Comparison of ENCODE assay signal across 1 cellular context in genomic region chr12:57340104-57340503, GRCh38.
A peak's percentile ranks its signal among the peaks of the same experiment; 100 is the strongest.
TF ChIP-seq lines count a peak whose summit lies in the region.

No MANE protein-coding gene starts in this region.

TF ChIP-seq in K562, 482 proteins besides CTCF, POLR2A, EP300 and RAD21 (continued from another document):
- TF ChIP-seq PBX2 (CRISPR knock-in tag; IDR thresholded peaks at IDR 0.05; ENCODE audit: low read depth), result no peak
- TF ChIP-seq PBX2 (tag; conservative IDR thresholded peaks at IDR 0.05; ENCODE audit: low read depth), result 0 out of 2 replicates have a peak, but pooled peaks have one; percentile 16
- peak; percentile 64 for TF ChIP-seq PRDM10 (IDR thresholded peaks at IDR 0.05; ENCODE audit: partially characterized antibody)
- no peak for TF ChIP-seq SRSF3 (IDR thresholded peaks at IDR 0.05; ENCODE audit: insufficient read depth, low read length)
- TF ChIP-seq ATF1 (CRISPR knock-in tag; IDR thresholded peaks at IDR 0.05), result no peak
- peak; percentile 81 for TF ChIP-seq ATF1 (tag; IDR thresholded peaks at IDR 0.05)
- 0 out of 2 replicates have a peak, but pooled peaks have one; percentile 38 for TF ChIP-seq ATF7 (IDR thresholded peaks at IDR 0.05)
- no peak for TF ChIP-seq GATAD2B (IDR thresholded peaks at IDR 0.05; ENCODE audit: borderline replicate concordance)
- TF ChIP-seq MXD1 (CRISPR knock-in tag; IDR thresholded peaks at IDR 0.05; ENCODE audit: borderline replicate concordance, poor library complexity, severe bottlenecking), result no peak
- peak; percentile 26; the same call in 1 of the 2 replicates for TF ChIP-seq ATF3 (IDR thresholded peaks at IDR 0.05)
- no peak for TF ChIP-seq ATF3 (CRISPR knock-in tag; conservative IDR thresholded peaks at IDR 0.05)
- TF ChIP-seq RFX1 (IDR thresholded peaks at IDR 0.05), result peak; percentile 74
- TF ChIP-seq CREB1 (IDR thresholded peaks at IDR 0.05), result no peak
- 0 out of 2 replicates have a peak, but pooled peaks have one; percentile 32 for TF ChIP-seq CREB1 (CRISPR knock-in tag; IDR thresholded peaks at IDR 0.05)
- TF ChIP-seq ZNF780A (CRISPR knock-in tag; IDR thresholded peaks at IDR 0.05), result no peak
- TF ChIP-seq CREM (IDR thresholded peaks at IDR 0.05; ENCODE audit: low read depth), result peak; percentile 87
TF ChIP-seq in K562: peak in this region for 8.
